Comparison of ENCODE assay signal across 29 cellular contexts in genomic region chr11:68958211-68958610, GRCh38. TPM values are rescaled to one million over a fixed set of nuclear protein-coding genes. Genes with fewer than 3 reads are reported as not detected.
"Had no signal": no experiment of that assay in that cellular context is flagged by ENCODE, and none has a peak within 500 bp of the region (broad histone marks: within the 10 kb centered on the region; RNA-seq: fewer than 3 reads in every experiment).

No MANE protein-coding gene starts in this region.

- H3K36me3 ChIP-seq: esophagus muscularis mucosa, gastrocnemius medialis had no signal

- H3K27me3 ChIP-seq: body of pancreas, esophagus muscularis mucosa, foreskin keratinocyte had no signal

- H3K4me3 ChIP-seq: body of pancreas, esophagus muscularis mucosa, gastrocnemius medialis had no signal

- DNase-seq: activated CD4-positive, alpha-beta memory T cell treated with anti-CD3 and anti-CD28 coated beads for 36 hours; activated CD4-positive, alpha-beta T cell treated with anti-CD3 and anti-CD28 coated beads for 36 hours; activated CD4-positive, alpha-beta T cell treated with anti-CD3 and anti-CD28 coated beads, Interleukin-2, amount 10 ng/mL, durations not matched to agents 24 days and 14 days; activated CD4-positive, CD25-positive, alpha-beta regulatory T cell; activated CD4-positive, CD25-positive, alpha-beta regulatory T cell treated with anti-CD3 and anti-CD28 coated beads, Interleukin-2, amount 50 U/mL, for 72 hours; activated CD8-positive, alpha-beta memory T cell treated with anti-CD3 and anti-CD28 coated beads, Interleukin-2, amount 50 U/mL, for 48 hours; activated gamma-delta T cell; activated naive CD4-positive, alpha-beta T cell; activated naive CD4-positive, alpha-beta T cell treated with anti-CD3 and anti-CD28 coated beads, Interleukin-2, amount 10 ng/mL, durations not matched to agents 7 days and 5 days; activated naive CD8-positive, alpha-beta T cell treated with anti-CD3 and anti-CD28 coated beads, Interleukin-2, amount 10 ng/mL, durations not matched to agents 7 days and 5 days; activated T-cell treated with anti-CD3 and anti-CD28 coated beads for 4 hours; activated T-cell treated with anti-CD3 and anti-CD28 coated beads, Interleukin-2, amount 50 U/mL, for 24 hours; activated T-cell treated with anti-CD3 and anti-CD28 coated beads, Interleukin-2, amount 50 U/mL, for 72 hours; body of pancreas; caudate nucleus; cortex of kidney; dermis blood vessel endothelial cell; effector CD4-positive, alpha-beta T cell; effector memory CD8-positive, alpha-beta T cell; erythroblast; foreskin keratinocyte; gastrocnemius medialis; T-helper 2 cell had no signal

- H3K4me3 Mint-ChIP-seq: activated CD4-positive, alpha-beta memory T cell treated with anti-CD3 and anti-CD28 coated beads for 36 hours; activated CD4-positive, alpha-beta T cell treated with anti-CD3 and anti-CD28 coated beads for 36 hours; activated CD4-positive, alpha-beta T cell treated with anti-CD3 and anti-CD28 coated beads, Interleukin-2, amount 10 ng/mL, durations not matched to agents 24 days and 14 days; activated naive CD4-positive, alpha-beta T cell treated with anti-CD3 and anti-CD28 coated beads, Interleukin-2, amount 10 ng/mL, durations not matched to agents 7 days and 5 days; activated naive CD8-positive, alpha-beta T cell treated with anti-CD3 and anti-CD28 coated beads, Interleukin-2, amount 10 ng/mL, durations not matched to agents 7 days and 5 days; activated T-cell treated with anti-CD3 and anti-CD28 coated beads, Interleukin-2, amount 50 U/mL, for 24 hours; activated T-cell treated with anti-CD3 and anti-CD28 coated beads, Interleukin-2, amount 50 U/mL, for 72 hours; effector memory CD8-positive, alpha-beta T cell had no signal

- H3K4me1 ChIP-seq: foreskin keratinocyte, gastrocnemius medialis had no signal

- H3K36me3 Mint-ChIP-seq: activated naive CD4-positive, alpha-beta T cell treated with anti-CD3 and anti-CD28 coated beads, Interleukin-2, amount 50 U/mL, for 72 hours had no signal

- H3K27me3 Mint-ChIP-seq: activated CD4-positive, alpha-beta memory T cell treated with anti-CD3 and anti-CD28 coated beads for 36 hours; activated naive CD8-positive, alpha-beta T cell treated with anti-CD3 and anti-CD28 coated beads, Interleukin-2, amount 10 ng/mL, durations not matched to agents 7 days and 5 days had no signal

- H3K27ac ChIP-seq: body of pancreas, foreskin keratinocyte, gastrocnemius medialis had no signal

- ATAC-seq: activated CD4-positive, alpha-beta T cell treated with anti-CD3 and anti-CD28 coated beads for 36 hours; activated naive CD4-positive, alpha-beta T cell treated with anti-CD3 and anti-CD28 coated beads, Interleukin-2, amount 50 U/mL, for 72 hours; activated T-cell treated with anti-CD3 and anti-CD28 coated beads, Interleukin-2, amount 50 U/mL, for 72 hours; body of pancreas; effector memory CD8-positive, alpha-beta T cell; foreskin keratinocyte; gastrocnemius medialis had no signal

- FAIRE-seq: colon had no signal

- H3K27ac Mint-ChIP-seq: activated CD4-positive, alpha-beta memory T cell treated with anti-CD3 and anti-CD28 coated beads for 36 hours; activated CD4-positive, alpha-beta T cell treated with anti-CD3 and anti-CD28 coated beads for 36 hours; activated CD4-positive, alpha-beta T cell treated with anti-CD3 and anti-CD28 coated beads, Interleukin-2, amount 10 ng/mL, durations not matched to agents 24 days and 14 days; activated naive CD4-positive, alpha-beta T cell treated with anti-CD3 and anti-CD28 coated beads, Interleukin-2, amount 10 ng/mL, durations not matched to agents 7 days and 5 days; activated naive CD4-positive, alpha-beta T cell treated with anti-CD3 and anti-CD28 coated beads, Interleukin-2, amount 50 U/mL, for 72 hours; activated naive CD8-positive, alpha-beta T cell treated with anti-CD3 and anti-CD28 coated beads, Interleukin-2, amount 10 ng/mL, durations not matched to agents 7 days and 5 days; activated T-cell treated with anti-CD3 and anti-CD28 coated beads, Interleukin-2, amount 50 U/mL, for 24 hours; activated T-cell treated with anti-CD3 and anti-CD28 coated beads, Interleukin-2, amount 50 U/mL, for 72 hours; effector memory CD8-positive, alpha-beta T cell had no signal

- H3K9me3 Mint-ChIP-seq: activated CD4-positive, alpha-beta memory T cell treated with anti-CD3 and anti-CD28 coated beads for 36 hours; activated CD4-positive, alpha-beta T cell treated with anti-CD3 and anti-CD28 coated beads, Interleukin-2, amount 10 ng/mL, durations not matched to agents 24 days and 14 days; activated naive CD4-positive, alpha-beta T cell treated with anti-CD3 and anti-CD28 coated beads, Interleukin-2, amount 50 U/mL, for 72 hours; activated naive CD8-positive, alpha-beta T cell treated with anti-CD3 and anti-CD28 coated beads, Interleukin-2, amount 10 ng/mL, durations not matched to agents 7 days and 5 days; activated T-cell treated with anti-CD3 and anti-CD28 coated beads, Interleukin-2, amount 50 U/mL, for 24 hours; activated T-cell treated with anti-CD3 and anti-CD28 coated beads, Interleukin-2, amount 50 U/mL, for 72 hours; effector memory CD8-positive, alpha-beta T cell had no signal

- H3K9me3 ChIP-seq: body of pancreas, esophagus muscularis mucosa, gastrocnemius medialis had no signal

RNA-seq across cellular contexts. Expression of gene MRGPRD, which starts 22.6 kb away (rescaled TPM):
- total RNA-seq: activated CD4-positive, alpha-beta memory T cell treated with anti-CD3 and anti-CD28 coated beads for 36 hours; activated CD4-positive, alpha-beta T cell treated with anti-CD3 and anti-CD28 coated beads for 36 hours; activated CD4-positive, alpha-beta T cell treated with anti-CD3 and anti-CD28 coated beads, Interleukin-2, amount 10 ng/mL, durations not matched to agents 24 days and 14 days; activated naive CD4-positive, alpha-beta T cell treated with anti-CD3 and anti-CD28 coated beads, Interleukin-2, amount 50 U/mL, for 72 hours; activated naive CD8-positive, alpha-beta T cell treated with anti-CD3 and anti-CD28 coated beads, Interleukin-2, amount 10 ng/mL, durations not matched to agents 7 days and 5 days; activated T-cell treated with anti-CD3 and anti-CD28 coated beads, Interleukin-2, amount 50 U/mL, for 72 hours; body of pancreas; chondrocyte; dermis blood vessel endothelial cell; foreskin keratinocyte; gastrocnemius medialis; glomerular endothelial cell; T-helper 1 cell treated with Interleukin-12 subunit alpha and Interleukin-12 subunit beta and Interleukin-4 antibody, amounts not matched to agents 30 ng/mL and 1 ng/mL, for 36 hours had no signal
- polyA plus RNA-seq: foreskin keratinocyte had no signal

RNA-seq across cellular contexts. Expression of gene MRGPRF, which starts 54.8 kb away (rescaled TPM):
- total RNA-seq: activated CD4-positive, alpha-beta memory T cell treated with anti-CD3 and anti-CD28 coated beads for 36 hours; activated CD4-positive, alpha-beta T cell treated with anti-CD3 and anti-CD28 coated beads for 36 hours; activated CD4-positive, alpha-beta T cell treated with anti-CD3 and anti-CD28 coated beads, Interleukin-2, amount 10 ng/mL, durations not matched to agents 24 days and 14 days; activated naive CD4-positive, alpha-beta T cell treated with anti-CD3 and anti-CD28 coated beads, Interleukin-2, amount 50 U/mL, for 72 hours; activated naive CD8-positive, alpha-beta T cell treated with anti-CD3 and anti-CD28 coated beads, Interleukin-2, amount 10 ng/mL, durations not matched to agents 7 days and 5 days; activated T-cell treated with anti-CD3 and anti-CD28 coated beads, Interleukin-2, amount 50 U/mL, for 72 hours; glomerular endothelial cell; T-helper 1 cell treated with Interleukin-12 subunit alpha and Interleukin-12 subunit beta and Interleukin-4 antibody, amounts not matched to agents 30 ng/mL and 1 ng/mL, for 36 hours had no signal
